In genomic region chr6:34547921-34548644, GRCh38 we compare ENCODE assay signal across 30 cellular contexts. TPM values are rescaled to one million over a fixed set of nuclear protein-coding genes. Genes with fewer than 3 reads are reported as not detected.
A peak's percentile ranks its signal among the peaks of the same experiment; 100 is the strongest.
DNase-seq lines count a peak whose midpoint lies in the region; ATAC-seq and FAIRE-seq lines count a peak whose summit lies in the region.
"Had no signal": no experiment of that assay in that cellular context is flagged by ENCODE, and none has a peak within 500 bp of the region (broad histone marks: within the 10 kb centered on the region; RNA-seq: fewer than 3 reads in every experiment).

No MANE protein-coding gene starts in this region.

- FAIRE-seq in RCC 7860 (lab: Jason Lieb, UNC): no peak
- FAIRE-seq: G401.6, HTR-8/SVneo, K562 had no signal

- DNase-seq in COLO668 (lab: John Stamatoyannopoulos, UW; ENCODE audit: unreplicated experiment) (peak; percentile 23), RCC 7860 (ENCODE audit: low spot score) (peak; percentile 13), kidney tubule cell (ENCODE audit: low spot score) (peak; percentile 41), renal cortical epithelial cell (ENCODE audit: low read depth) (peak; percentile 23), NCI-H446 (lab: John Stamatoyannopoulos, UW) (no peak), NCI-H1048 (lab: John Stamatoyannopoulos, UW) (no peak)
- DNase-seq: activated CD4-positive, alpha-beta T cell treated with anti-CD3 and anti-CD28 coated beads for 4 hours; activated naive CD4-positive, alpha-beta T cell treated with anti-CD3 and anti-CD28 coated beads, Interleukin-2, amount 10 ng/mL, durations not matched to agents 7 days and 5 days; adrenal gland; COR-L47; DMS79; endodermal cell; GM23248; head of caudate nucleus; HFFc6; islet precursor cell; NCI-H2029; NCI-H526 treated with DMSO at 0.1 percent for 48 hours; retina; SHP77 treated with DMSO at 0.1 percent for 48 hours; stimulated activated naive B cell treated with anti-CD40 and anti-IgM and Interleukin-4, amounts not matched to agents 10 μg/mL and 1 μg/mL and 100 μg/mL, for 72 hours had no signal

- ATAC-seq in GM18909 (IDR thresholded peaks at IDR 0.05; ENCODE audit: poor library complexity, unreplicated experiment): no peak
- ATAC-seq: activated T-helper 17 cell treated with anti-CD3 and anti-CD28 coated beads, Interleukin-2, amount 50 U/mL, for 72 hours; K562; natural killer cell treated with Interleukin-12 subunit alpha and Interleukin-12 subunit beta and Interleukin-15 and Interleukin-18, amount 100 ng/mL, for 72 hours; Panc1; stimulated activated naive B cell treated with anti-CD40 and anti-IgM and Interleukin-4, amounts not matched to agents 10 μg/mL and 1 μg/mL and 100 μg/mL, for 72 hours had no signal

RNA-seq across cellular contexts. Expression of gene SPDEF, which starts 8.0 kb away (rescaled TPM):
- total RNA-seq in renal cortical epithelial cell: not detected in 2 replicates
- total RNA-seq: GM23248; HFFc6; M059J; natural killer cell treated with Interleukin-12 subunit alpha and Interleukin-12 subunit beta and Interleukin-15 and Interleukin-18, amount 100 ng/mL, for 72 hours; osteoblast had no signal

Comparison
In these comparisons a context has a peak if more than half of its experiments do, and no peak if none do; other contexts are left out.
1. DNase-seq: peak in COLO668 (single experiment), RCC 7860 (single experiment), kidney tubule cell (single experiment) and renal cortical epithelial cell (single experiment); none in NCI-H446 (0 of 2) and NCI-H1048 (single experiment).